ENCODE assay signal across 13 cellular contexts in the genomic region with DNA sequence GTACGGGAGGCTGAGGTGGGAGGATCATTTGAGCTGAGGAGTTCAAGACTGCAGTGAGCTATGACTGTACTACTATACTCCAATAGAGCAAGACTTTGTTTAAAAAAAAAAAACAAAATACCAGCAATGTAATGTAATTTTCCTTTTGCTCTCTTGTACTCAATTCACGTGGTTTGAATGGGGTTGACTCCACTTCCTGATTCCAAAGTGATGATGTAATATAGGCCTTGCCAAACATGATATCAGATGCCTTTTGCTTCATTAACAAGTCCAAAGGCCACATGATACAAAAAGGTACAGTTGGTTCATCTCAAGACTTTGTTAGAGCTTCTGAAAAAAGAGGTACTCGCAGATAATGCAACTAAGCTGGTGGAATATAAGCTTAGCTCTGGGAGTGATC.
DNase-seq lines count a peak whose midpoint lies in the region; ATAC-seq and TF ChIP-seq lines count a peak whose summit lies in the region.
"Had no signal": no experiment of that assay in that cellular context is flagged by ENCODE, and none has a peak within 500 bp of the region (broad histone marks: within the 10 kb centered on the region; RNA-seq: fewer than 3 reads in every experiment).

No MANE protein-coding gene starts in this region.

- no peaks in the 10 kb centered on the region for H3K36me3 ChIP-seq in prostate gland

- peaks cover 72% of the 10 kb centered on the region for H3K4me1 Mint-ChIP-seq in stimulated activated naive CD8-positive, alpha-beta T cell treated with anti-CD3 and anti-CD28 coated beads, Interleukin-15, amount 100 ng/mL, for 72 hours

- TF ChIP-seq CTCF in RWPE1 (conservative IDR thresholded peaks at IDR 0.05; ENCODE audit: low read depth) (no peak), fibroblast of mammary gland (conservative IDR thresholded peaks at IDR 0.05; ENCODE audit: control insufficient read depth, insufficient read depth, low read depth, low read length) (no peak), prostate gland (IDR thresholded peaks at IDR 0.05) (no peak)

- H3K27me3 Mint-ChIP-seq in stimulated activated naive CD8-positive, alpha-beta T cell treated with anti-CD3 and anti-CD28 coated beads, Interleukin-15, amount 100 ng/mL, for 72 hours, result no peaks in the 10 kb centered on the region
- H3K27me3 Mint-ChIP-seq: CD4-positive, alpha-beta memory T cell had no signal

- H3K27ac ChIP-seq in RWPE1 (no peak overlapping the region), prostate gland (no peak overlapping the region)
- H3K27ac ChIP-seq: parathyroid adenoma had no signal

- no peaks in the 10 kb centered on the region for H3K27me3 ChIP-seq in prostate gland (replicated peaks; ENCODE audit: insufficient read depth)

- POLR2A ChIA-PET in RWPE1 (lab: Yijun Ruan, JAX; ENCODE audit: low non-redundant PET), result no interaction called here

- 76% methylated on average over 3 of the region's 3 CpGs for WGBS in prostate gland

- DNase-seq in left ventricle myocardium superior, result no peak
- DNase-seq in Right ventricle myocardium superior, result no peak
- peak; percentile 8 for DNase-seq in RWPE1 (ENCODE audit: low spot score)
- DNase-seq in fibroblast of mammary gland (ENCODE audit: low read depth), result peak; percentile 64
- no peak for DNase-seq in stimulated activated naive CD8-positive, alpha-beta T cell treated with anti-CD3 and anti-CD28 coated beads, Interleukin-15, amount 100 ng/mL, for 72 hours
- no peak for DNase-seq in prostate gland (ENCODE audit: low spot score)
- DNase-seq: CD4-positive, alpha-beta memory T cell; head of caudate nucleus; NCI-H1436 treated with DMSO at 0.1 percent for 48 hours; stimulated activated CD8-positive, alpha-beta memory T cell treated with anti-CD3 and anti-CD28 coated beads, Interleukin-4, amount 100 ng/mL, for 48 hours had no signal

- TF ChIP-seq POLR2A in prostate gland (IDR thresholded peaks at IDR 0.05), result no peak

- H3K27ac Mint-ChIP-seq in stimulated activated naive CD8-positive, alpha-beta T cell treated with anti-CD3 and anti-CD28 coated beads, Interleukin-15, amount 100 ng/mL, for 72 hours, result peak overlapping the region in 1 of 2 donors; percentile 38

- H3K4me3 ChIP-seq in fibroblast of mammary gland (ENCODE audit: control insufficient read depth, low read depth, low read length), result no peak overlapping the region
- no peak overlapping the region for H3K4me3 ChIP-seq in prostate gland

- no peak overlapping the region for H3K4me3 Mint-ChIP-seq in stimulated activated naive CD8-positive, alpha-beta T cell treated with anti-CD3 and anti-CD28 coated beads, Interleukin-15, amount 100 ng/mL, for 72 hours

- no peaks in the 10 kb centered on the region for H3K9me3 ChIP-seq in prostate gland

- H3K4me1 ChIP-seq in prostate gland (replicated peaks), result no peaks in the 10 kb centered on the region
- H3K4me1 ChIP-seq: parathyroid adenoma had no signal

- no peaks in the 10 kb centered on the region for H3K9me3 Mint-ChIP-seq in stimulated activated naive CD8-positive, alpha-beta T cell treated with anti-CD3 and anti-CD28 coated beads, Interleukin-15, amount 100 ng/mL, for 72 hours

- intact Hi-C loops in left ventricle myocardium superior (cut with micrococcal nuclease) (no loop called here), Right ventricle myocardium superior (cut with DNase I) (no loop called here), prostate gland (cut with DNase I) (no loop called here)

- CTCF ChIA-PET in RWPE1 (lab: Yijun Ruan, JAX), result no interaction called here

- peak; percentile 22 for ATAC-seq in left ventricle myocardium superior
- no peak for ATAC-seq in Right ventricle myocardium superior (ENCODE audit: poor library complexity)
- peak; percentile 44 for ATAC-seq in stimulated activated naive CD8-positive, alpha-beta T cell treated with anti-CD3 and anti-CD28 coated beads, Interleukin-15, amount 100 ng/mL, for 72 hours
- ATAC-seq in HG02981 (IDR thresholded peaks at IDR 0.05; ENCODE audit: unreplicated experiment), result no peak
- no peak for ATAC-seq in GM19455 (IDR thresholded peaks at IDR 0.05; ENCODE audit: unreplicated experiment)

Comparison
In these comparisons a context has a peak if more than half of its experiments do, and no peak if none do; other contexts are left out.
1. ATAC-seq: peak in left ventricle myocardium superior (single experiment) and stimulated activated naive CD8-positive, alpha-beta T cell treated with anti-CD3 and anti-CD28 coated beads, Interleukin-15, amount 100 ng/mL, for 72 hours (single experiment); none in Right ventricle myocardium superior (single experiment), HG02981 (single experiment) and GM19455 (single experiment).
2. DNase-seq: peak in RWPE1 (single experiment) and fibroblast of mammary gland (single experiment); none in left ventricle myocardium superior (single experiment), Right ventricle myocardium superior (single experiment), stimulated activated naive CD8-positive, alpha-beta T cell treated with anti-CD3 and anti-CD28 coated beads, Interleukin-15, amount 100 ng/mL, for 72 hours (0 of 2) and prostate gland (single experiment).